Comparison of ENCODE assay signal across 10 cellular contexts in genomic region chr17:72407336-72408121, GRCh38.
DNase-seq lines count a peak whose midpoint lies in the region; ATAC-seq and TF ChIP-seq lines count a peak whose summit lies in the region.
"Had no signal": no experiment of that assay in that cellular context is flagged by ENCODE, and none has a peak within 500 bp of the region (broad histone marks: within the 10 kb centered on the region; RNA-seq: fewer than 3 reads in every experiment).

No MANE protein-coding gene starts in this region.

- H3K27ac Mint-ChIP-seq in activated T-helper 17 cell treated with anti-CD3 and anti-CD28 coated beads, Interleukin-2, amount 50 U/mL, for 72 hours, result no peak overlapping the region

- no peaks in the 10 kb centered on the region for H3K9me3 ChIP-seq in BLaER1 treated with 17β-estradiol and CSF1 and Interleukin-3, amounts not matched to agents 10 nM and 100 nM (replicated peaks in 1 of 11)
- H3K9me3 ChIP-seq in duodenal mucosa (ENCODE audit: control insufficient read depth in 1 of 2, low read length in 2 of 2) (no peaks in the 10 kb centered on the region), mucosa of descending colon (no peaks in the 10 kb centered on the region)

- H4K20me1 ChIP-seq in BLaER1 treated with 17β-estradiol and CSF1 and Interleukin-3, amounts not matched to agents 10 nM and 100 nM, result no peaks in the 10 kb centered on the region

- intact Hi-C loops in mucosa of descending colon (cut with DNase I, micrococcal nuclease), result no loop called here

- no peaks in the 10 kb centered on the region for H3K36me3 ChIP-seq in BLaER1 treated with 17β-estradiol and CSF1 and Interleukin-3, amounts not matched to agents 10 nM and 100 nM
- no peaks in the 10 kb centered on the region for H3K36me3 ChIP-seq in duodenal mucosa (ENCODE audit: control insufficient read depth in 1 of 2, insufficient read depth in 2 of 2, low read length in 2 of 2)
- H3K36me3 ChIP-seq in mucosa of descending colon (ENCODE audit: low read depth), result no peaks in the 10 kb centered on the region

- H3K27ac ChIP-seq in BLaER1 treated with 17β-estradiol and CSF1 and Interleukin-3, amounts not matched to agents 10 nM and 100 nM, result peak overlapping the region in 10 of 11 experiments; percentile 7 to 83 (median 41); a peak in 16 of 22 replicates
- H3K27ac ChIP-seq in duodenal mucosa (ENCODE audit: low read depth, low read length), result peak overlapping the region; percentile 34
- H3K27ac ChIP-seq: HL-60 had no signal

- peak overlapping the region; percentile 65 to 88 (median 78) for H3K4me2 ChIP-seq in BLaER1 treated with 17β-estradiol and CSF1 and Interleukin-3, amounts not matched to agents 10 nM and 100 nM

- no peaks in the 10 kb centered on the region for H3K27me3 ChIP-seq in BLaER1 treated with 17β-estradiol and CSF1 and Interleukin-3, amounts not matched to agents 10 nM and 100 nM
- no peaks in the 10 kb centered on the region for H3K27me3 ChIP-seq in duodenal mucosa (ENCODE audit: control insufficient read depth in 1 of 2, insufficient read depth in 2 of 2, low read length in 2 of 2)

- H3K4me3 Mint-ChIP-seq in activated T-helper 17 cell treated with anti-CD3 and anti-CD28 coated beads, Interleukin-2, amount 50 U/mL, for 72 hours, result no peak overlapping the region
- H3K4me3 Mint-ChIP-seq: neural crest cell had no signal

- H3K4me1 Mint-ChIP-seq in activated T-helper 17 cell treated with anti-CD3 and anti-CD28 coated beads, Interleukin-2, amount 50 U/mL, for 72 hours, result no peaks in the 10 kb centered on the region

- H3K27me3 Mint-ChIP-seq in activated T-helper 17 cell treated with anti-CD3 and anti-CD28 coated beads, Interleukin-2, amount 50 U/mL, for 72 hours, result no peaks in the 10 kb centered on the region

- peak overlapping the region in 4 of 11 experiments; percentile 11 to 64 (median 48); a peak in 4 of 22 replicates for H3K9ac ChIP-seq in BLaER1 treated with 17β-estradiol and CSF1 and Interleukin-3, amounts not matched to agents 10 nM and 100 nM
- peak overlapping the region in 1 of 2 donors; percentile 4 for H3K9ac ChIP-seq in duodenal mucosa (ENCODE audit: low read depth in 1 of 2, low read length in 2 of 2)

- H3K4me3 ChIP-seq in BLaER1 treated with 17β-estradiol and CSF1 and Interleukin-3, amounts not matched to agents 10 nM and 100 nM, result peak overlapping the region in 1 of 10 experiments; percentile 27; a peak in 3 of 20 replicates
- no peak overlapping the region for H3K4me3 ChIP-seq in duodenal mucosa (ENCODE audit: low read depth in 1 of 2, low read length in 2 of 2)
- H3K4me3 ChIP-seq in mucosa of descending colon, result no peak overlapping the region

- peak; percentile 91 to 95 for DNase-seq in NCI-H526 (lab: John Stamatoyannopoulos, UW)
- peak; percentile 72 to 76 (median 72) for DNase-seq in mucosa of descending colon
- no peak for DNase-seq in GDM1 (lab: John Stamatoyannopoulos, UW)

- ATAC-seq in GM19467 (IDR thresholded peaks at IDR 0.05; ENCODE audit: unreplicated experiment) (peak; percentile 81), HG03442 (IDR thresholded peaks at IDR 0.05; ENCODE audit: unreplicated experiment) (peak; percentile 88), mucosa of descending colon (peak; percentile 91)
- ATAC-seq in activated T-helper 17 cell treated with anti-CD3 and anti-CD28 coated beads, Interleukin-2, amount 50 U/mL, for 72 hours (replicated peaks), result no peak

- no peak for TF ChIP-seq CTCF in mucosa of descending colon (IDR thresholded peaks at IDR 0.05)

- H3K4me1 ChIP-seq in BLaER1 treated with 17β-estradiol and CSF1 and Interleukin-3, amounts not matched to agents 10 nM and 100 nM, result peaks cover 34 to 52% (median 41%) of the 10 kb centered on the region in 10 experiments
- peaks cover 40 to 51% of the 10 kb centered on the region in 2 donors for H3K4me1 ChIP-seq in duodenal mucosa (ENCODE audit: control insufficient read depth in 1 of 2, insufficient read depth in 2 of 2, low read length in 2 of 2)
- peaks cover 16% of the 10 kb centered on the region for H3K4me1 ChIP-seq in mucosa of descending colon (ENCODE audit: low read depth)

- peaks cover 4% of the 10 kb centered on the region for H3K9me3 Mint-ChIP-seq in activated T-helper 17 cell treated with anti-CD3 and anti-CD28 coated beads, Interleukin-2, amount 50 U/mL, for 72 hours
- H3K9me3 Mint-ChIP-seq: neural crest cell had no signal

- H3K36me3 Mint-ChIP-seq in activated T-helper 17 cell treated with anti-CD3 and anti-CD28 coated beads, Interleukin-2, amount 50 U/mL, for 72 hours (ENCODE audit: low read depth), result peaks cover 7% of the 10 kb centered on the region
